In genomic region chr10:131935260-131935659, GRCh38 we compare ENCODE assay signal across 28 cellular contexts. TPM values are rescaled to one million over a fixed set of nuclear protein-coding genes. Genes with fewer than 3 reads are reported as not detected.
DNase-seq lines count a peak whose midpoint lies in the region; ATAC-seq and TF ChIP-seq lines count a peak whose summit lies in the region.
"Had no signal": no experiment of that assay in that cellular context is flagged by ENCODE, and none has a peak within 500 bp of the region (broad histone marks: within the 10 kb centered on the region; RNA-seq: fewer than 3 reads in every experiment).

No MANE protein-coding gene starts in this region.

- H3K9me3 Mint-ChIP-seq in activated naive CD4-positive, alpha-beta T cell treated with anti-CD3 and anti-CD28 coated beads, Interleukin-2, amount 50 U/mL, for 24 hours = no peaks in the 10 kb centered on the region
- no peaks in the 10 kb centered on the region for H3K9me3 Mint-ChIP-seq in activated naive CD8-positive, alpha-beta T cell treated with anti-CD3 and anti-CD28 coated beads for 36 hours
- no peaks in the 10 kb centered on the region for H3K9me3 Mint-ChIP-seq in nephron progenitor cell
- H3K9me3 Mint-ChIP-seq in activated T-cell treated with anti-CD3 and anti-CD28 coated beads, Interleukin-2, amount 50 U/mL, for 4 hours = no peaks in the 10 kb centered on the region

- peak overlapping the region; percentile 41 for H3K27ac Mint-ChIP-seq in activated naive CD4-positive, alpha-beta T cell treated with anti-CD3 and anti-CD28 coated beads, Interleukin-2, amount 50 U/mL, for 24 hours
- H3K27ac Mint-ChIP-seq in activated naive CD8-positive, alpha-beta T cell treated with anti-CD3 and anti-CD28 coated beads for 36 hours = peak overlapping the region; percentile 38
- H3K27ac Mint-ChIP-seq in nephron progenitor cell = peak overlapping the region; percentile 57
- H3K27ac Mint-ChIP-seq: B cell had no signal

- H3K4me1 Mint-ChIP-seq in activated naive CD4-positive, alpha-beta T cell treated with anti-CD3 and anti-CD28 coated beads, Interleukin-2, amount 50 U/mL, for 24 hours = peaks cover 48% of the 10 kb centered on the region
- peaks cover 35% of the 10 kb centered on the region for H3K4me1 Mint-ChIP-seq in activated naive CD8-positive, alpha-beta T cell treated with anti-CD3 and anti-CD28 coated beads for 36 hours
- H3K4me1 Mint-ChIP-seq in nephron progenitor cell = peaks cover 23% of the 10 kb centered on the region
- peaks cover 37% of the 10 kb centered on the region for H3K4me1 Mint-ChIP-seq in activated T-cell treated with anti-CD3 and anti-CD28 coated beads, Interleukin-2, amount 50 U/mL, for 4 hours (ENCODE audit: low read depth)

- peak; percentile 52; the same call in 2 of the 3 replicates for ATAC-seq in DND-41 (ENCODE audit: insufficient read depth, low read depth)
- no peak for ATAC-seq in activated T-cell treated with anti-CD3 and anti-CD28 coated beads, Interleukin-2, amount 50 U/mL, for 4 hours
- ATAC-seq: left lobe of liver, psoas muscle, sciatic nerve had no signal

- H3K9ac ChIP-seq in DND-41 (ENCODE audit: low read depth, low read length) = no peak overlapping the region

- no peaks in the 10 kb centered on the region for H3K27me3 ChIP-seq in DND-41 (ENCODE audit: insufficient read depth, low read length, poor library complexity)
- H3K27me3 ChIP-seq: ascending aorta, neutrophil, tibial nerve had no signal

- H3K27ac ChIP-seq in DND-41 (ENCODE audit: low read length) = peak overlapping the region; percentile 18
- H3K27ac ChIP-seq: ascending aorta, neutrophil, psoas muscle, tibial nerve, WERI-Rb-1 had no signal

- TF ChIP-seq CTCF in DND-41 (IDR thresholded peaks at IDR 0.05; ENCODE audit: borderline replicate concordance, extremely low read depth, low read length, poor library complexity, severe bottlenecking) (no peak), nephron progenitor cell (IDR thresholded peaks at IDR 0.05) (no peak)

- peaks cover 7% of the 10 kb centered on the region for H3K36me3 Mint-ChIP-seq in activated naive CD4-positive, alpha-beta T cell treated with anti-CD3 and anti-CD28 coated beads, Interleukin-2, amount 50 U/mL, for 24 hours
- peaks cover 5% of the 10 kb centered on the region for H3K36me3 Mint-ChIP-seq in activated naive CD8-positive, alpha-beta T cell treated with anti-CD3 and anti-CD28 coated beads for 36 hours
- peaks cover 63% of the 10 kb centered on the region for H3K36me3 Mint-ChIP-seq in nephron progenitor cell (ENCODE audit: low read depth)
- peaks cover 20% of the 10 kb centered on the region for H3K36me3 Mint-ChIP-seq in activated T-cell treated with anti-CD3 and anti-CD28 coated beads, Interleukin-2, amount 50 U/mL, for 4 hours (ENCODE audit: insufficient read depth)

- H2AFZ ChIP-seq in DND-41 (ENCODE audit: low read depth, low read length) = no peak overlapping the region

- H3K4me2 ChIP-seq in DND-41 (ENCODE audit: insufficient read depth, low read length) = no peak overlapping the region

- no peaks in the 10 kb centered on the region for H3K27me3 Mint-ChIP-seq in activated naive CD4-positive, alpha-beta T cell treated with anti-CD3 and anti-CD28 coated beads, Interleukin-2, amount 50 U/mL, for 24 hours
- H3K27me3 Mint-ChIP-seq in activated naive CD8-positive, alpha-beta T cell treated with anti-CD3 and anti-CD28 coated beads for 36 hours = no peaks in the 10 kb centered on the region
- peaks cover 5% of the 10 kb centered on the region for H3K27me3 Mint-ChIP-seq in nephron progenitor cell (ENCODE audit: low read depth, poor library complexity)
- H3K27me3 Mint-ChIP-seq in activated T-cell treated with anti-CD3 and anti-CD28 coated beads, Interleukin-2, amount 50 U/mL, for 4 hours (ENCODE audit: low read depth) = no peaks in the 10 kb centered on the region
- H3K27me3 Mint-ChIP-seq: B cell had no signal

- DNase-seq in activated naive CD4-positive, alpha-beta T cell treated with anti-CD3 and anti-CD28 coated beads, Interleukin-2, amount 50 U/mL, for 16 hours = no peak
- DNase-seq in DND-41 (no peak), nephron progenitor cell (no peak), OCI-M2 (lab: John Stamatoyannopoulos, UW; ENCODE audit: unreplicated experiment) (no peak), NCI-H1092 treated with DMSO at 0.1 percent for 48 hours (lab: John Stamatoyannopoulos, UW) (no peak)
- DNase-seq in activated naive CD8-positive, alpha-beta T cell treated with anti-CD3 and anti-CD28 coated beads for 36 hours = no peak
- DNase-seq in activated T-cell treated with anti-CD3 and anti-CD28 coated beads, Interleukin-2, amount 50 U/mL, for 4 hours = no peak
- DNase-seq: activated CD4-positive, alpha-beta T cell treated with anti-CD3 and anti-CD28 coated beads for 48 hours; activated naive CD4-positive, alpha-beta T cell treated with Interleukin-2 at 50 U/mL for 16 hours; COR-L47; cortex of kidney; DMS53; effector memory CD4-positive, alpha-beta T cell; glutamatergic neuron; H7; NCI-H446; NCI-H748 treated with DMSO at 0.1 percent for 48 hours; psoas muscle; stimulated activated CD4-positive, alpha-beta T cell treated with anti-CD3 and anti-CD28 coated beads, Interleukin-4, amount 100 ng/mL, for 1 hour; T-helper 9 cell; WERI-Rb-1 had no signal

- H3K4me3 Mint-ChIP-seq in activated naive CD4-positive, alpha-beta T cell treated with anti-CD3 and anti-CD28 coated beads, Interleukin-2, amount 50 U/mL, for 24 hours = no peak overlapping the region
- no peak overlapping the region for H3K4me3 Mint-ChIP-seq in activated naive CD8-positive, alpha-beta T cell treated with anti-CD3 and anti-CD28 coated beads for 36 hours
- H3K4me3 Mint-ChIP-seq in nephron progenitor cell = no peak overlapping the region
- no peak overlapping the region for H3K4me3 Mint-ChIP-seq in activated T-cell treated with anti-CD3 and anti-CD28 coated beads, Interleukin-2, amount 50 U/mL, for 4 hours
- H3K4me3 Mint-ChIP-seq: B cell had no signal

- H3K4me1 ChIP-seq in DND-41 (ENCODE audit: insufficient read depth, low read length) = peaks cover 9% of the 10 kb centered on the region

- peaks cover 52% of the 10 kb centered on the region for H3K36me3 ChIP-seq in DND-41 (ENCODE audit: insufficient read depth, low read length)

- peaks cover 76% of the 10 kb centered on the region for H3K79me2 ChIP-seq in DND-41 (ENCODE audit: insufficient read depth, low read length)

- H3K9me3 ChIP-seq in DND-41 (ENCODE audit: insufficient read depth, low read length, severe bottlenecking) = no peaks in the 10 kb centered on the region
- H3K9me3 ChIP-seq: ascending aorta, neutrophil, psoas muscle, tibial nerve had no signal

- H3K4me3 ChIP-seq in DND-41 (ENCODE audit: low read depth in 1 of 2, low read length in 2 of 2) = no peak overlapping the region
- H3K4me3 ChIP-seq: ascending aorta, psoas muscle, tibial nerve had no signal

- peaks cover 70% of the 10 kb centered on the region for H4K20me1 ChIP-seq in DND-41 (ENCODE audit: insufficient read depth, low read length)

RNA-seq across cellular contexts. Expression of gene PPP2R2D, which starts 34.5 kb away (rescaled TPM):
- 10 to 100 TPM; 24.4 to 25.7 TPM for total RNA-seq in activated naive CD8-positive, alpha-beta T cell treated with anti-CD3 and anti-CD28 coated beads for 36 hours
- 10 to 100 TPM; 22.6 to 25.7 (median 24.1) TPM for total RNA-seq in activated T-cell treated with anti-CD3 and anti-CD28 coated beads, Interleukin-2, amount 50 U/mL, for 4 hours

RNA-seq across cellular contexts. Expression of gene BNIP3, which starts 46.5 kb away (rescaled TPM):
- total RNA-seq in activated naive CD8-positive, alpha-beta T cell treated with anti-CD3 and anti-CD28 coated beads for 36 hours = 100 to 1,000 TPM; 115 to 121 TPM
- total RNA-seq in activated T-cell treated with anti-CD3 and anti-CD28 coated beads, Interleukin-2, amount 50 U/mL, for 4 hours = 10 to 100 TPM; 36.5 to 40.5 (median 38.6) TPM
